In genomic region chrX:13933851-13934250, GRCh38 we compare ENCODE assay signal across 19 cellular contexts.
DNase-seq lines count a peak whose midpoint lies in the region; ATAC-seq and TF ChIP-seq lines count a peak whose summit lies in the region.
"Had no signal": no experiment of that assay in that cellular context is flagged by ENCODE, and none has a peak within 500 bp of the region (broad histone marks: within the 10 kb centered on the region; RNA-seq: fewer than 3 reads in every experiment).

No MANE protein-coding gene starts in this region.

- H3F3A ChIP-seq in PC-3 (ENCODE audit: low read length, unreplicated experiment) = no peaks in the 10 kb centered on the region

- BruUV-seq in PC-3 (replicated peaks; lab: Mats Ljungman, UMichigan) = no TSS peak

- no peak for TF ChIP-seq CTCF in PC-3 (conservative IDR thresholded peaks at IDR 0.05; ENCODE audit: low read depth, low read length)
- TF ChIP-seq CTCF in dorsolateral prefrontal cortex (IDR thresholded peaks at IDR 0.05 in 54 of 56, conservative IDR thresholded peaks at IDR 0.05 in 2 of 56; ENCODE audit: low read depth in 1 of 56, partially characterized antibody in 56 of 56) = no peak

- no peak overlapping the region for H4K8ac ChIP-seq in mesendoderm (ENCODE audit: low read depth, low read length)

- no peaks in the 10 kb centered on the region for H3K79me2 ChIP-seq in PC-3 (ENCODE audit: low read length)
- H3K79me2 ChIP-seq in mesendoderm (ENCODE audit: control insufficient read depth, insufficient read depth, low read length) = no peaks in the 10 kb centered on the region

- POLR2A ChIA-PET in PC-3 (lab: Charles Lee; ENCODE audit: unreplicated experiment) = no interaction called here

- no peak overlapping the region for H2BK120ac ChIP-seq in mesendoderm (ENCODE audit: low read depth, low read length)

- H3K18ac ChIP-seq in mesendoderm (ENCODE audit: low read length) = no peak overlapping the region

- no peak overlapping the region for H3K56ac ChIP-seq in mesendoderm (ENCODE audit: low read length)

- CTCF ChIA-PET in PC-3 (lab: Charles Lee) = no interaction called here

- H3K27ac ChIP-seq in PC-3 (ENCODE audit: low read length) (peak overlapping the region; percentile 63), dorsolateral prefrontal cortex (peak overlapping the region in 58 of 59 donors; percentile 18 to 97 (median 94)), mesendoderm (ENCODE audit: low read depth, low read length) (no peak overlapping the region)
- H3K27ac ChIP-seq: BLaER1 treated with 17β-estradiol and CSF1 and Interleukin-3, amounts not matched to agents 10 nM and 100 nM; HL-60; RWPE1 had no signal

- no peaks in the 10 kb centered on the region for H4K20me1 ChIP-seq in PC-3 (ENCODE audit: low read length)

- H3K79me1 ChIP-seq in mesendoderm (ENCODE audit: low read length) = no peaks in the 10 kb centered on the region

- H3K9me2 ChIP-seq in PC-3 (replicated peaks; ENCODE audit: low read length) = no peaks in the 10 kb centered on the region

- peak overlapping the region; percentile 16 for H3K4ac ChIP-seq in mesendoderm (ENCODE audit: low read depth, low read length)

- H3K23ac ChIP-seq in mesendoderm (ENCODE audit: low read length) = no peak overlapping the region

- H4K5ac ChIP-seq in mesendoderm (ENCODE audit: low read length) = no peak overlapping the region

- DNase-seq in H4 (ENCODE audit: low spot score) = peak; percentile 25
- DNase-seq in PC-3 = peak; percentile 51
- no peak for DNase-seq in dorsolateral prefrontal cortex
- no peak for DNase-seq in mesendoderm
- no peak for DNase-seq in SIG-M5 treated with dmso at 0.1 percent for 504 hours (lab: John Stamatoyannopoulos, UW; ENCODE audit: unreplicated experiment)
- DNase-seq in DMS53 treated with DMSO at 0.1 percent for 48 hours (lab: John Stamatoyannopoulos, UW; ENCODE audit: unreplicated experiment) = no peak
- DNase-seq in NCI-H187 (lab: John Stamatoyannopoulos, UW) = no peak
- DNase-seq: CD8-positive, alpha-beta memory T cell; DND-41; H7; NCI-H1105; NCI-H1694; NCI-H2107; NCI-H524 treated with DMSO at 0.1 percent for 48 hours; SIG-M5 had no signal

- H2BK5ac ChIP-seq in mesendoderm (ENCODE audit: low read length) = no peak overlapping the region

- H2AK5ac ChIP-seq in mesendoderm (ENCODE audit: low read length) = no peak overlapping the region

- no peak overlapping the region for H3K4me3 ChIP-seq in PC-3 (ENCODE audit: low read length)
- peak overlapping the region in 15 of 59 donors; percentile 0 to 80 (median 29) for H3K4me3 ChIP-seq in dorsolateral prefrontal cortex
- H3K4me3 ChIP-seq in mesendoderm (ENCODE audit: low read length) = no peak overlapping the region
- H3K4me3 ChIP-seq: BLaER1 treated with 17β-estradiol and CSF1 and Interleukin-3, amounts not matched to agents 10 nM and 100 nM had no signal

- H3K9me3 ChIP-seq in PC-3 (ENCODE audit: low read length) = no peaks in the 10 kb centered on the region

- no peak overlapping the region for H3K9ac ChIP-seq in PC-3 (ENCODE audit: low read length)
- no peak overlapping the region for H3K9ac ChIP-seq in mesendoderm (ENCODE audit: low read length)
- H3K9ac ChIP-seq: BLaER1 treated with 17β-estradiol and CSF1 and Interleukin-3, amounts not matched to agents 10 nM and 100 nM had no signal

- WGBS in mesendoderm (ENCODE audit: extremely low coverage, insufficient coverage, low lambda C conversion rate) = no CpG with 5 or more reads among the region's 7 CpGs

- no peak overlapping the region for H2BK15ac ChIP-seq in mesendoderm (replicated peaks; ENCODE audit: low read depth)

- peaks cover 19% of the 10 kb centered on the region for H3K4me1 ChIP-seq in PC-3 (ENCODE audit: insufficient read depth, low read length)
- H3K4me1 ChIP-seq in mesendoderm (ENCODE audit: control insufficient read depth, low read depth, low read length) = no peaks in the 10 kb centered on the region

- H3K4me2 ChIP-seq in PC-3 (ENCODE audit: low read length) (peak overlapping the region; percentile 51), mesendoderm (ENCODE audit: low read length) (no peak overlapping the region)
- H3K4me2 ChIP-seq: BLaER1 treated with 17β-estradiol and CSF1 and Interleukin-3, amounts not matched to agents 10 nM and 100 nM had no signal

- H2AFZ ChIP-seq in PC-3 (ENCODE audit: low read length) = peak overlapping the region; percentile 43; the same call in 1 of the 2 replicates

- H3K27me3 ChIP-seq in PC-3 (ENCODE audit: low read length) (peaks cover under 1% of the 10 kb centered on the region; the same call in 1 of the 2 replicates), dorsolateral prefrontal cortex (peaks cover 0 to 77% (median 43%) of the 10 kb centered on the region in 45 donors), mesendoderm (ENCODE audit: insufficient read depth, low read length, poor library complexity) (no peaks in the 10 kb centered on the region)

- H3K36me3 ChIP-seq in PC-3 (ENCODE audit: low read depth, low read length) (no peaks in the 10 kb centered on the region), mesendoderm (ENCODE audit: control insufficient read depth, insufficient read depth, low read length) (no peaks in the 10 kb centered on the region)
- H3K36me3 ChIP-seq: BLaER1 treated with 17β-estradiol and CSF1 and Interleukin-3, amounts not matched to agents 10 nM and 100 nM had no signal

- peak; percentile 50 for ATAC-seq in PC-3
- no peak for ATAC-seq in HG03135 (IDR thresholded peaks at IDR 0.05; ENCODE audit: unreplicated experiment)

- intact Hi-C loops in PC-3 (cut with micrococcal nuclease) (loop anchor here (5.0 to 10.0 kb wide), 2 partner anchors 93 to 179 kb away; partner anchors contain the start of gene GEMIN8), dorsolateral prefrontal cortex (cut with DNase I) (no loop called here)

Comparison
In these comparisons a context has a peak if more than half of its experiments do, and no peak if none do; other contexts are left out.
1. DNase-seq: peak in H4 (single experiment) and PC-3 (single experiment); none in dorsolateral prefrontal cortex (0 of 10), mesendoderm (single experiment), SIG-M5 treated with dmso at 0.1 percent for 504 hours (single experiment), DMS53 treated with DMSO at 0.1 percent for 48 hours (single experiment) and NCI-H187 (0 of 2).